Comparison of ENCODE assay signal across 16 cellular contexts in genomic region chr22:20141186-20142077, GRCh38. TPM values are rescaled to one million over a fixed set of nuclear protein-coding genes. Genes with fewer than 3 reads are reported as not detected.
DNase-seq lines count a peak whose midpoint lies in the region; ATAC-seq and TF ChIP-seq lines count a peak whose summit lies in the region.
"Had no signal": no experiment of that assay in that cellular context is flagged by ENCODE, and none has a peak within 500 bp of the region (broad histone marks: within the 10 kb centered on the region; RNA-seq: fewer than 3 reads in every experiment).

No MANE protein-coding gene starts in this region.

- H3K4me1 ChIP-seq in right cardiac atrium (ENCODE audit: control insufficient read depth, insufficient read depth, low read length): peaks cover 8% of the 10 kb centered on the region
- H3K4me1 ChIP-seq in left ventricle myocardium inferior: peaks cover 25% of the 10 kb centered on the region
- peaks cover 20% of the 10 kb centered on the region for H3K4me1 ChIP-seq in adipocyte (ENCODE audit: control insufficient read depth, insufficient read depth, low read length)
- H3K4me1 ChIP-seq: A549 had no signal

- H3K36me3 ChIP-seq in left ventricle myocardium inferior: peaks cover 42% of the 10 kb centered on the region
- H3K36me3 ChIP-seq in adipocyte (ENCODE audit: control insufficient read depth, insufficient read depth, low read length, severe bottlenecking): peaks cover 8% of the 10 kb centered on the region
- H3K36me3 ChIP-seq: WERI-Rb-1 had no signal

- H3K27me3 ChIP-seq in right cardiac atrium (ENCODE audit: control insufficient read depth, insufficient read depth) (no peaks in the 10 kb centered on the region), left ventricle myocardium inferior (ENCODE audit: low read depth) (no peaks in the 10 kb centered on the region), adipocyte (replicated peaks; ENCODE audit: control insufficient read depth, insufficient read depth, low read length) (no peaks in the 10 kb centered on the region)
- H3K27me3 ChIP-seq: testis had no signal

- intact Hi-C loops in right cardiac atrium (cut with DNase I) (no loop called here), left ventricle myocardium inferior (cut with micrococcal nuclease) (no loop called here)

- peak overlapping the region; percentile 3 for H3K9ac ChIP-seq in adipocyte (ENCODE audit: low read length)

- H3K4me3 ChIP-seq in right cardiac atrium (ENCODE audit: low read length) (no peak overlapping the region), left ventricle myocardium inferior (no peak overlapping the region), adipocyte (ENCODE audit: low read length) (no peak overlapping the region)
- H3K4me3 ChIP-seq: A549, testis had no signal

- no peak for TF ChIP-seq POLR2A in erythroblast (IDR thresholded peaks at IDR 0.05; ENCODE audit: low read length)

- DNase-seq in right cardiac atrium (peak in 2 of 3 donors; percentile 41 to 47), left ventricle myocardium inferior (no peak), adipocyte (ENCODE audit: low read depth) (peak; percentile 78), iris pigment epithelial cell (ENCODE audit: low read depth) (peak; percentile 78), erythroblast (lab: John Stamatoyannopoulos, UW) (no peak)
- DNase-seq: activated CD8-positive, alpha-beta memory T cell treated with anti-CD3 and anti-CD28 coated beads, Interleukin-2, amount 10 ng/mL, durations not matched to agents 7 days and 5 days; activated naive CD4-positive, alpha-beta T cell; caudate nucleus; NCI-H2171; occipital lobe; testis; WERI-Rb-1 had no signal

- H3K27ac ChIP-seq in right cardiac atrium (ENCODE audit: low read length): no peak overlapping the region
- H3K27ac ChIP-seq in left ventricle myocardium inferior (replicated peaks): no peak overlapping the region
- H3K27ac ChIP-seq: A549, testis, WERI-Rb-1 had no signal

- H3K9me3 ChIP-seq in right cardiac atrium (ENCODE audit: control insufficient read depth, low read length) (no peaks in the 10 kb centered on the region), left ventricle myocardium inferior (replicated peaks) (no peaks in the 10 kb centered on the region), adipocyte (ENCODE audit: control insufficient read depth, low read length) (no peaks in the 10 kb centered on the region)
- H3K9me3 ChIP-seq: A549, testis had no signal

- ATAC-seq in right cardiac atrium: no peak
- no peak for ATAC-seq in GM21367 (IDR thresholded peaks at IDR 0.05; ENCODE audit: unreplicated experiment)
- no peak for ATAC-seq in HG03469 (IDR thresholded peaks at IDR 0.05; ENCODE audit: unreplicated experiment)
- no peak for ATAC-seq in HG02870 (IDR thresholded peaks at IDR 0.05; ENCODE audit: unreplicated experiment)
- ATAC-seq: A549; activated CD8-positive, alpha-beta memory T cell treated with anti-CD3 and anti-CD28 coated beads, Interleukin-2, amount 10 ng/mL, durations not matched to agents 7 days and 5 days had no signal

- TF ChIP-seq CTCF in left ventricle myocardium inferior (IDR thresholded peaks at IDR 0.05; ENCODE audit: borderline replicate concordance): no peak

- WGBS in right cardiac atrium: 85% methylated on average over 22 of the region's 22 CpGs

RNA-seq across cellular contexts. Expression of gene CCDC188, which starts 9.4 kb away (rescaled TPM):
- total RNA-seq in right cardiac atrium (under 1 TPM; 0.22 to 0.83 (median 0.39) TPM), left ventricle myocardium inferior (not detected)
- polyA plus RNA-seq in right cardiac atrium: 0.54 TPM
- total RNA-seq: activated CD8-positive, alpha-beta memory T cell treated with anti-CD3 and anti-CD28 coated beads, Interleukin-2, amount 10 ng/mL, durations not matched to agents 7 days and 5 days; occipital lobe had no signal
- polyA plus RNA-seq: A549 had no signal

RNA-seq across cellular contexts. Expression of gene ZDHHC8, which starts 9.8 kb away (rescaled TPM):
- total RNA-seq in right cardiac atrium (10 to 100 TPM; 49.1 to 64.7 (median 55.7) TPM), left ventricle myocardium inferior (42.4 TPM)
- polyA plus RNA-seq in right cardiac atrium: 34.2 TPM

RNA-seq across cellular contexts. Expression of gene TRMT2A, which starts 24.4 kb away (rescaled TPM):
- 10 to 100 TPM; 23.1 to 32.0 (median 29.7) TPM for total RNA-seq in right cardiac atrium
- polyA plus RNA-seq in right cardiac atrium: 23.1 TPM
- total RNA-seq in left ventricle myocardium inferior: 27.8 TPM

RNA-seq across cellular contexts. Expression of gene RANBP1, which starts 25.5 kb away (rescaled TPM):
- total RNA-seq in right cardiac atrium (10 to 100 TPM; 32.5 to 46.8 (median 39.5) TPM), left ventricle myocardium inferior (39.6 TPM)
- polyA plus RNA-seq in right cardiac atrium: 33.3 TPM

Comparison
In these comparisons a context has a peak if more than half of its experiments do, and no peak if none do; other contexts are left out.
1. DNase-seq: peak in right cardiac atrium (2 of 3), adipocyte (single experiment) and iris pigment epithelial cell (single experiment); none in left ventricle myocardium inferior (single experiment) and erythroblast (0 of 2).